In the genomic region with DNA sequence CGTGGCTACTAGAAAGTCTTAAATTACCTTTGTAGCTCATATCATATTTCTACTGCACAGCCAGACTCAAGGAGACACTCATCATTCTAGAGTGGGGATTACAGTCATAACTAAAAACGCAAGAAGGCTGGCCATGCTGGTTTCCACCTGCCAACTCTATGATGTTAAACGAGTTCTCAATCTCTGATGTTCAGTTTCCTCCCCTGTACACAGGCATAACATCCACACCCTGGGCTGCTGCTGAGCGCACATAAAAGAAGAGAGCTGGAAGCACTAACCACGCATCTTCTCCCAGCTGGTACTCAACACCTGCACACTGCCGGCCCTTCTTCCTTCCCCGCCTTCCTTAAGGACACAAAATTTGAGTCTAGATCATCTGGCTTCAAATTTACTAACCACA, we compare ENCODE assay signal across 13 cellular contexts.
DNase-seq lines count a peak whose midpoint lies in the region; ATAC-seq and TF ChIP-seq lines count a peak whose summit lies in the region.
"Had no signal": no experiment of that assay in that cellular context is flagged by ENCODE, and none has a peak within 500 bp of the region (broad histone marks: within the 10 kb centered on the region; RNA-seq: fewer than 3 reads in every experiment).

No MANE protein-coding gene starts in this region.

- no peaks in the 10 kb centered on the region for H4K20me1 ChIP-seq in GM23338 (replicated peaks; ENCODE audit: insufficient read depth)

- no peaks in the 10 kb centered on the region for H3K36me3 ChIP-seq in GM23338 (ENCODE audit: insufficient read depth)
- no peaks in the 10 kb centered on the region for H3K36me3 ChIP-seq in body of pancreas (replicated peaks in 1 of 2; ENCODE audit: insufficient read depth in 1 of 2, low read depth in 2 of 2)
- no peaks in the 10 kb centered on the region for H3K36me3 ChIP-seq in psoas muscle (ENCODE audit: insufficient read depth in 1 of 2, low read depth in 1 of 2)
- H3K36me3 ChIP-seq: vagina had no signal

- no peak overlapping the region for H3K4me3 ChIP-seq in GM23338
- H3K4me3 ChIP-seq in body of pancreas: no peak overlapping the region
- no peak overlapping the region for H3K4me3 ChIP-seq in psoas muscle
- H3K4me3 ChIP-seq: vagina had no signal

- H3K9me3 Mint-ChIP-seq in GM23338: no peaks in the 10 kb centered on the region

- no peak for ATAC-seq in GM23338
- no peak for ATAC-seq in body of pancreas
- peak; percentile 50 to 85 (median 80) for ATAC-seq in psoas muscle
- no peak for ATAC-seq in GM18873 (IDR thresholded peaks at IDR 0.05; ENCODE audit: low FRiP score, unreplicated experiment)
- no peak for ATAC-seq in GM21447 (IDR thresholded peaks at IDR 0.05; ENCODE audit: unreplicated experiment)

- H3K79me2 ChIP-seq in GM23338 (replicated peaks; ENCODE audit: insufficient read depth): peaks cover 76% of the 10 kb centered on the region

- H3F3A ChIP-seq in GM23338 (replicated peaks; ENCODE audit: low read depth): no peaks in the 10 kb centered on the region

- no peak for TF ChIP-seq CTCF in GM23338 (conservative IDR thresholded peaks at IDR 0.05; ENCODE audit: low read depth in 2 of 2)
- no peak for TF ChIP-seq CTCF in body of pancreas (IDR thresholded peaks at IDR 0.05)
- TF ChIP-seq CTCF in psoas muscle (IDR thresholded peaks at IDR 0.05): no peak

- no peak for TF ChIP-seq POLR2A in body of pancreas (IDR thresholded peaks at IDR 0.05)

- H3K27me3 ChIP-seq in GM23338 (ENCODE audit: insufficient read depth) (no peaks in the 10 kb centered on the region), body of pancreas (no peaks in the 10 kb centered on the region), psoas muscle (ENCODE audit: insufficient read depth in 3 of 3, low read length in 2 of 3) (no peaks in the 10 kb centered on the region)
- H3K27me3 ChIP-seq: vagina had no signal

- no peaks in the 10 kb centered on the region for H3K27me3 Mint-ChIP-seq in GM23338 (ENCODE audit: insufficient read depth, low read depth, poor library complexity)

- no peak overlapping the region for H2AFZ ChIP-seq in GM23338

- 91 to 93% methylated on average over 7 of the region's 7 CpGs for WGBS in body of pancreas, 2 donors
- 54 to 66% (median 60%) methylated on average over 7 of the region's 7 CpGs for WGBS in psoas muscle, 3 donors

- H3K27ac ChIP-seq in GM23338 (ENCODE audit: low read depth) (peak overlapping the region; percentile 48; the same call in 1 of the 2 replicates), body of pancreas (peak overlapping the region in 3 of 4 donors; percentile 27 to 60 (median 56)), psoas muscle (peak overlapping the region; percentile 56)
- H3K27ac ChIP-seq: C4-2B, vagina had no signal

- H3K9me3 ChIP-seq in body of pancreas (no peaks in the 10 kb centered on the region), psoas muscle (no peaks in the 10 kb centered on the region)
- H3K9me3 ChIP-seq: vagina had no signal

- H3K4me1 ChIP-seq in GM23338 (ENCODE audit: insufficient read depth): peaks cover 34% of the 10 kb centered on the region
- H3K4me1 ChIP-seq in body of pancreas: peaks cover 50% of the 10 kb centered on the region
- H3K4me1 ChIP-seq in psoas muscle: peaks cover 63% of the 10 kb centered on the region

- H3K36me3 Mint-ChIP-seq in GM23338 (ENCODE audit: low read depth): no peaks in the 10 kb centered on the region

- H3K4me1 Mint-ChIP-seq in GM23338: peaks cover 50% of the 10 kb centered on the region

- intact Hi-C loops in body of pancreas (cut with DNase I): no loop called here
- intact Hi-C loops in psoas muscle (cut with DNase I): loop anchor here in 1 of 2 donors (10.0 kb wide), 1 partner anchor 54 kb away; no protein-coding TSS in a partner anchor

- peak; percentile 29 for DNase-seq in NCI-H345 (lab: John Stamatoyannopoulos, UW)
- DNase-seq in NCI-H345 treated with DMSO at 0.1 percent for 48 hours (lab: John Stamatoyannopoulos, UW; ENCODE audit: unreplicated experiment): no peak
- no peak for DNase-seq in GM23338 (ENCODE audit: low spot score)
- DNase-seq in body of pancreas: no peak
- DNase-seq in psoas muscle: peak in 1 of 2 donors; percentile 60
- no peak for DNase-seq in NCI-H2081 treated with DMSO at 0.1 percent for 48 hours (lab: John Stamatoyannopoulos, UW)
- DNase-seq: activated effector memory CD4-positive, alpha-beta T cell treated with Interleukin-2 at 50 U/mL for 16 hours; NCI-H82; small intestine had no signal

- no peak overlapping the region for H3K27ac Mint-ChIP-seq in GM23338

- peak overlapping the region; percentile 59 for H3K4me2 ChIP-seq in GM23338

- H3K4me3 Mint-ChIP-seq in GM23338: no peak overlapping the region

- H3K9me2 ChIP-seq in GM23338 (ENCODE audit: insufficient read depth): 0 out of 2 replicates have a peak, but pooled peaks cover 3% of the 10 kb centered on the region

TF ChIP-seq in GM23338, 12 proteins besides CTCF, POLR2A, EP300 and RAD21 (continues in another document):
- TF ChIP-seq, protein P1, sequence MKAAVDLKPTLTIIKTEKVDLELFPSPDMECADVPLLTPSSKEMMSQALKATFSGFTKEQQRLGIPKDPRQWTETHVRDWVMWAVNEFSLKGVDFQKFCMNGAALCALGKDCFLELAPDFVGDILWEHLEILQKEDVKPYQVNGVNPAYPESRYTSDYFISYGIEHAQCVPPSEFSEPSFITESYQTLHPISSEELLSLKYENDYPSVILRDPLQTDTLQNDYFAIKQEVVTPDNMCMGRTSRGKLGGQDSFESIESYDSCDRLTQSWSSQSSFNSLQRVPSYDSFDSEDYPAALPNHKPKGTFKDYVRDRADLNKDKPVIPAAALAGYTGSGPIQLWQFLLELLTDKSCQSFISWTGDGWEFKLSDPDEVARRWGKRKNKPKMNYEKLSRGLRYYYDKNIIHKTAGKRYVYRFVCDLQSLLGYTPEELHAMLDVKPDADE (IDR thresholded peaks at IDR 0.05): no peak
- TF ChIP-seq NANOG (IDR thresholded peaks at IDR 0.05; ENCODE audit: borderline replicate concordance) (no peak), JUNB (IDR thresholded peaks at IDR 0.05; ENCODE audit: unreplicated experiment) (no peak), EZH2phosphoT487 (IDR thresholded peaks at IDR 0.05; ENCODE audit: unreplicated experiment) (no peak), POLR2AphosphoS5 (IDR thresholded peaks at IDR 0.05; ENCODE audit: low read depth) (no peak), STAT1 (IDR thresholded peaks at IDR 0.05; ENCODE audit: unreplicated experiment) (no peak), ZNF114 (CRISPR knock-in tag; IDR thresholded peaks at IDR 0.05) (no peak), EZH2 (IDR thresholded peaks at IDR 0.05; ENCODE audit: low read depth, unreplicated experiment) (no peak), CREB1 (CRISPR knock-in tag; IDR thresholded peaks at IDR 0.05; ENCODE audit: low read depth) (no peak)
- TF ChIP-seq, protein P2, sequence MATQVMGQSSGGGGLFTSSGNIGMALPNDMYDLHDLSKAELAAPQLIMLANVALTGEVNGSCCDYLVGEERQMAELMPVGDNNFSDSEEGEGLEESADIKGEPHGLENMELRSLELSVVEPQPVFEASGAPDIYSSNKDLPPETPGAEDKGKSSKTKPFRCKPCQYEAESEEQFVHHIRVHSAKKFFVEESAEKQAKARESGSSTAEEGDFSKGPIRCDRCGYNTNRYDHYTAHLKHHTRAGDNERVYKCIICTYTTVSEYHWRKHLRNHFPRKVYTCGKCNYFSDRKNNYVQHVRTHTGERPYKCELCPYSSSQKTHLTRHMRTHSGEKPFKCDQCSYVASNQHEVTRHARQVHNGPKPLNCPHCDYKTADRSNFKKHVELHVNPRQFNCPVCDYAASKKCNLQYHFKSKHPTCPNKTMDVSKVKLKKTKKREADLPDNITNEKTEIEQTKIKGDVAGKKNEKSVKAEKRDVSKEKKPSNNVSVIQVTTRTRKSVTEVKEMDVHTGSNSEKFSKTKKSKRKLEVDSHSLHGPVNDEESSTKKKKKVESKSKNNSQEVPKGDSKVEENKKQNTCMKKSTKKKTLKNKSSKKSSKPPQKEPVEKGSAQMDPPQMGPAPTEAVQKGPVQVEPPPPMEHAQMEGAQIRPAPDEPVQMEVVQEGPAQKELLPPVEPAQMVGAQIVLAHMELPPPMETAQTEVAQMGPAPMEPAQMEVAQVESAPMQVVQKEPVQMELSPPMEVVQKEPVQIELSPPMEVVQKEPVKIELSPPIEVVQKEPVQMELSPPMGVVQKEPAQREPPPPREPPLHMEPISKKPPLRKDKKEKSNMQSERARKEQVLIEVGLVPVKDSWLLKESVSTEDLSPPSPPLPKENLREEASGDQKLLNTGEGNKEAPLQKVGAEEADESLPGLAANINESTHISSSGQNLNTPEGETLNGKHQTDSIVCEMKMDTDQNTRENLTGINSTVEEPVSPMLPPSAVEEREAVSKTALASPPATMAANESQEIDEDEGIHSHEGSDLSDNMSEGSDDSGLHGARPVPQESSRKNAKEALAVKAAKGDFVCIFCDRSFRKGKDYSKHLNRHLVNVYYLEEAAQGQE (IDR thresholded peaks at IDR 0.05; ENCODE audit: unreplicated experiment): no peak

Comparison
In these comparisons a context has a peak if more than half of its experiments do, and no peak if none do; other contexts are left out.
1. ATAC-seq: peak in psoas muscle (4 of 4); none in GM23338 (single experiment), body of pancreas (single experiment), GM18873 (single experiment) and GM21447 (single experiment).
2. Peak in every context shown above with its lines, with median percentiles within 50 percentile points of each other: H3K27ac ChIP-seq.